In genomic region chr2:206798009-206798408, GRCh38 we compare ENCODE assay signal across 9 cellular contexts. TPM values are rescaled to one million over a fixed set of nuclear protein-coding genes. Genes with fewer than 3 reads are reported as not detected.
A peak's percentile ranks its signal among the peaks of the same experiment; 100 is the strongest.
DNase-seq lines count a peak whose midpoint lies in the region; ATAC-seq and TF ChIP-seq lines count a peak whose summit lies in the region.
"Had no signal": no experiment of that assay in that cellular context is flagged by ENCODE, and none has a peak within 500 bp of the region (broad histone marks: within the 10 kb centered on the region; RNA-seq: fewer than 3 reads in every experiment).

No MANE protein-coding gene starts in this region.

- H3K27ac Mint-ChIP-seq in type B pancreatic cell = peak overlapping the region; percentile 6

- peak; percentile 20 for DNase-seq in stimulated activated CD4-positive, alpha-beta T cell treated with anti-CD3 and anti-CD28 coated beads, Interleukin-15, amount 100 ng/mL, for 24 hours
- DNase-seq in stimulated activated CD4-positive, alpha-beta T cell treated with anti-CD3 and anti-CD28 coated beads, Interleukin-4, amount 100 ng/mL, for 1 hour = no peak
- peak; percentile 85 for DNase-seq in NOMO-1 treated with DMSO at 0.1 percent for 48 hours (lab: John Stamatoyannopoulos, UW; ENCODE audit: unreplicated experiment)
- DNase-seq in type B pancreatic cell (ENCODE audit: extremely low spot score, unreplicated experiment) = no peak
- DNase-seq in GDM1 (lab: John Stamatoyannopoulos, UW) = no peak
- DNase-seq: CD8-positive, alpha-beta memory T cell had no signal

- H3K4me3 Mint-ChIP-seq in type B pancreatic cell = no peak overlapping the region
- H3K4me3 Mint-ChIP-seq: CD8-positive, alpha-beta memory T cell had no signal

- TF ChIP-seq CTCF in type B pancreatic cell (conservative IDR thresholded peaks at IDR 0.05) = no peak

- H3K4me1 Mint-ChIP-seq in type B pancreatic cell (ENCODE audit: unreplicated experiment) = peaks cover 15% of the 10 kb centered on the region

- H3K36me3 Mint-ChIP-seq in type B pancreatic cell = no peaks in the 10 kb centered on the region

- H3K27me3 Mint-ChIP-seq in type B pancreatic cell = no peaks in the 10 kb centered on the region
- H3K27me3 Mint-ChIP-seq: CD8-positive, alpha-beta memory T cell had no signal

- peak; percentile 74 for ATAC-seq in HG02885 (IDR thresholded peaks at IDR 0.05; ENCODE audit: poor library complexity, unreplicated experiment)
- no peak for ATAC-seq in GM21381 (IDR thresholded peaks at IDR 0.05; ENCODE audit: unreplicated experiment)
- ATAC-seq in GM19035 (IDR thresholded peaks at IDR 0.05; ENCODE audit: unreplicated experiment) = no peak

- H3K9me3 Mint-ChIP-seq in type B pancreatic cell = no peaks in the 10 kb centered on the region
- H3K9me3 Mint-ChIP-seq: CD8-positive, alpha-beta memory T cell had no signal

RNA-seq across cellular contexts. Expression of gene FASTKD2, which starts 32.6 kb away (rescaled TPM):
- 32.1 and 33.6 TPM in 2 replicates for total RNA-seq in type B pancreatic cell (ENCODE audit: low replicate concordance)

RNA-seq across cellular contexts. Expression of gene MDH1B, which starts 32.9 kb away (rescaled TPM):
- 0.64 and 4.7 TPM in 2 replicates for total RNA-seq in type B pancreatic cell (ENCODE audit: low replicate concordance)

Comparison
In these comparisons a context has a peak if more than half of its experiments do, and no peak if none do; other contexts are left out.
1. DNase-seq: peak in stimulated activated CD4-positive, alpha-beta T cell treated with anti-CD3 and anti-CD28 coated beads, Interleukin-15, amount 100 ng/mL, for 24 hours (single experiment) and NOMO-1 treated with DMSO at 0.1 percent for 48 hours (single experiment); none in stimulated activated CD4-positive, alpha-beta T cell treated with anti-CD3 and anti-CD28 coated beads, Interleukin-4, amount 100 ng/mL, for 1 hour (single experiment), type B pancreatic cell (single experiment) and GDM1 (single experiment).